In the genomic region with DNA sequence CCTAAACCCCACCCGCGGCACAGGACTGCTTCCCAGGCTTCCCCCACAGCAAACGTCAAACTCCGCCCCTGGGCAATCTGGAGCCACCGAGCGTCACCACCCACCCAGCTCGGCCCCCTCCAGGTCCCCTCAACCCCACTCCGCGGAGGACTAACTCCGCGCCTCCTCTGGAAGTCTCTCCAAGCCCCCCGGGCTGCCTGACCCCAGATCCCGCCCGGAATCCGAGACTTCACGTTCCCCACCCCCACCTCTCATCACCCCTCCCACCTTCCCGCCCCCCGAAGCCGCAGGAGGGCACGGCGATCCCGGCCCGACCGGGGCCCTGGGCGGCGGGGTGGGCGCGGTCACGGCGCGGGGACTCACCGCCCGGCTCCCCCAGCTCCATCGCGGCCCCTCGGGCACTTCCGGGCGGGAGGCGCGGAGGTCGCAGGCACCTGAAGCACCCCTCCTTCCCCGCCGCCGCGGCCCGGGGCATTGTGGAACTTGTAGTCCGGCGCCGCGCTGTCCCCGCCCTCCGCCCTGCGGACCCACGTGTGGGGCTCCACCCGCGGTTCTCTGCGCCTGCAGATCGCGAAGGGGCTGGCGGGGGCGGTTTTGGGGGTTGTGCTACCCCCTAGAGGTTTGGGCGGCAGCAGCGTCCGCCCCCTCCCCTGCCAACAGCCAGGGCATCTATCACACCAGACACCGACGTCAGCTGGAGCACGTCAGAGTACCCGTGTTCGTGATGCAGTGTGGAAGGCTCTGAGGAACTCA, we compare ENCODE assay signal across 8 cellular contexts. TPM values are rescaled to one million over a fixed set of nuclear protein-coding genes. Genes with fewer than 3 reads are reported as not detected.
DNase-seq lines count a peak whose midpoint lies in the region; ATAC-seq and TF ChIP-seq lines count a peak whose summit lies in the region.

A gene with protein sequence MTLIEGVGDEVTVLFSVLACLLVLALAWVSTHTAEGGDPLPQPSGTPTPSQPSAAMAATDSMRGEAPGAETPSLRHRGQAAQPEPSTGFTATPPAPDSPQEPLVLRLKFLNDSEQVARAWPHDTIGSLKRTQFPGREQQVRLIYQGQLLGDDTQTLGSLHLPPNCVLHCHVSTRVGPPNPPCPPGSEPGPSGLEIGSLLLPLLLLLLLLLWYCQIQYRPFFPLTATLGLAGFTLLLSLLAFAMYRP (minus strand): TSS at position 423 of the 753 bp plus-strand sequence. CDS start 930 bp downstream, outside the sequence.

- no peaks in the 10 kb centered on the region for H3K9me2 ChIP-seq in PC-3 (replicated peaks; ENCODE audit: low read length)

- H3K4me1 Mint-ChIP-seq in CD14-positive monocyte (peaks cover 46% of the 10 kb centered on the region), neural crest cell (peaks cover 35% of the 10 kb centered on the region)
- H3K4me1 Mint-ChIP-seq in activated T-cell treated with anti-CD3 and anti-CD28 coated beads, Interleukin-2, amount 50 U/mL, for 4 hours (ENCODE audit: low read depth): peaks cover 39% of the 10 kb centered on the region

- no TSS peak for BruUV-seq in PC-3 (replicated peaks; lab: Mats Ljungman, UMichigan)

- H3F3A ChIP-seq in PC-3 (ENCODE audit: low read length, unreplicated experiment): no peaks in the 10 kb centered on the region

- intact Hi-C loops in CD14-positive monocyte (cut with micrococcal nuclease): loop anchor here in 1 of 2 donors (10.0 kb wide), 2 partner anchors 298 to 708 kb away; a partner anchor contains a TSS
- intact Hi-C loops in PC-3 (cut with micrococcal nuclease): no loop called here

- CTCF ChIA-PET in PC-3 (lab: Charles Lee): no interaction called here

- H3K4me3 Mint-ChIP-seq in CD14-positive monocyte (peak within 1 kb of the TSS; percentile 84 to 91), neural crest cell (peak within 1 kb of the TSS; percentile 91)
- H3K4me3 Mint-ChIP-seq in activated T-cell treated with anti-CD3 and anti-CD28 coated beads, Interleukin-2, amount 50 U/mL, for 4 hours: peak within 1 kb of the TSS; percentile 90

- DNase-seq in CD14-positive monocyte (ENCODE audit: low spot score) (peak; percentile 89), PC-3 (peak; percentile 49), fibroblast of lung (ENCODE audit: low read depth in 2 of 2) (peak in 1 of 2 donors; percentile 52), neural crest cell (ENCODE audit: low read depth, low spot score) (peak; percentile 69)
- DNase-seq in activated T-cell treated with anti-CD3 and anti-CD28 coated beads, Interleukin-2, amount 50 U/mL, for 4 hours: peak; percentile 84

- ATAC-seq in GM19328 (IDR thresholded peaks at IDR 0.05; ENCODE audit: unreplicated experiment) (peak; percentile 50), HG03469 (IDR thresholded peaks at IDR 0.05; ENCODE audit: unreplicated experiment) (peak; percentile 33), PC-3 (peak; percentile 13)
- ATAC-seq in activated T-cell treated with anti-CD3 and anti-CD28 coated beads, Interleukin-2, amount 50 U/mL, for 4 hours: peak; percentile 58 to 63

- peak within 1 kb of the TSS; percentile 68 to 95 (median 90) for H3K27ac Mint-ChIP-seq in CD14-positive monocyte
- H3K27ac Mint-ChIP-seq in neural crest cell (ENCODE audit: unreplicated experiment): peak within 1 kb of the TSS; percentile 80

- H3K4me3 ChIP-seq in PC-3 (ENCODE audit: low read length) (peak within 1 kb of the TSS; percentile 91), fibroblast of lung (replicated peaks in 1 of 4; ENCODE audit: control extremely low read depth in 1 of 4, insufficient read depth in 1 of 4, low read depth in 3 of 4, low read length in 4 of 4) (peak within 1 kb of the TSS; percentile 63 to 94 (median 77)), stomach smooth muscle (ENCODE audit: low read length in 2 of 2) (peak within 1 kb of the TSS; percentile 72 to 87)

- POLR2A ChIA-PET in PC-3 (lab: Charles Lee; ENCODE audit: unreplicated experiment): interaction anchor here (0.7 kb wide), 1 partner anchor 20 kb away, joined by 23 read pairs; no protein-coding TSS in a partner anchor

- H3K79me2 ChIP-seq in PC-3 (ENCODE audit: low read length): peaks cover 55% of the 10 kb centered on the region
- H3K79me2 ChIP-seq in fibroblast of lung (ENCODE audit: control insufficient read depth, insufficient read depth, low read length): peaks cover 43% of the 10 kb centered on the region

- H3K27me3 ChIP-seq in PC-3 (ENCODE audit: low read length): no peaks in the 10 kb centered on the region
- no peaks in the 10 kb centered on the region for H3K27me3 ChIP-seq in fibroblast of lung (ENCODE audit: control insufficient read depth, insufficient read depth, low read length)
- no peaks in the 10 kb centered on the region for H3K27me3 ChIP-seq in stomach smooth muscle (ENCODE audit: control insufficient read depth in 1 of 2, insufficient read depth in 2 of 2, low read length in 2 of 2)

- H3K9me3 ChIP-seq in PC-3 (ENCODE audit: low read length) (no peaks in the 10 kb centered on the region), fibroblast of lung (ENCODE audit: control insufficient read depth, insufficient read depth, low read depth, low read length) (no peaks in the 10 kb centered on the region), stomach smooth muscle (ENCODE audit: control insufficient read depth in 2 of 2, low read length in 2 of 2) (no peaks in the 10 kb centered on the region)

- peak within 1 kb of the TSS; percentile 97 for H2AFZ ChIP-seq in PC-3 (ENCODE audit: low read length)
- H2AFZ ChIP-seq in fibroblast of lung (ENCODE audit: low read length): peak within 1 kb of the TSS; percentile 71

- H3K9me3 Mint-ChIP-seq in CD14-positive monocyte (peaks cover 0 to 2% (median 0%) of the 10 kb centered on the region in 7 donors), neural crest cell (no peaks in the 10 kb centered on the region)
- no peaks in the 10 kb centered on the region for H3K9me3 Mint-ChIP-seq in activated T-cell treated with anti-CD3 and anti-CD28 coated beads, Interleukin-2, amount 50 U/mL, for 4 hours

- H3K36me3 ChIP-seq in PC-3 (ENCODE audit: low read depth, low read length) (no peaks in the 10 kb centered on the region; the same call in 1 of the 2 replicates), fibroblast of lung (ENCODE audit: control insufficient read depth, insufficient read depth, low read length) (peaks cover 7% of the 10 kb centered on the region), stomach smooth muscle (ENCODE audit: control insufficient read depth in 2 of 2, insufficient read depth in 2 of 2, low read length in 2 of 2) (no peaks in the 10 kb centered on the region)

- H3K27ac ChIP-seq in PC-3 (ENCODE audit: low read length) (peak within 1 kb of the TSS; percentile 65), fibroblast of lung (ENCODE audit: insufficient read depth, low read length) (peak within 1 kb of the TSS; percentile 91), stomach smooth muscle (ENCODE audit: low read length) (peak within 1 kb of the TSS; percentile 95)

- H3K9ac ChIP-seq in PC-3 (ENCODE audit: low read length): peak within 1 kb of the TSS; percentile 98
- peak within 1 kb of the TSS; percentile 67 for H3K9ac ChIP-seq in fibroblast of lung (ENCODE audit: insufficient read depth, low read length)
- peak within 1 kb of the TSS; percentile 81 for H3K9ac ChIP-seq in stomach smooth muscle (ENCODE audit: low read length in 2 of 2)

- TF ChIP-seq CTCF in CD14-positive monocyte (IDR thresholded peaks at IDR 0.05) (no peak), PC-3 (conservative IDR thresholded peaks at IDR 0.05; ENCODE audit: low read depth, low read length) (no peak), fibroblast of lung (conservative IDR thresholded peaks at IDR 0.05 in 1 of 2, IDR thresholded peaks at IDR 0.05 in 1 of 2; ENCODE audit: low read depth in 1 of 2, low read length in 2 of 2) (no peak), neural crest cell (conservative IDR thresholded peaks at IDR 0.05) (no peak)

- peaks cover 47% of the 10 kb centered on the region for H3K4me1 ChIP-seq in PC-3 (ENCODE audit: insufficient read depth, low read length)
- peaks cover 31% of the 10 kb centered on the region for H3K4me1 ChIP-seq in fibroblast of lung (ENCODE audit: control insufficient read depth, extremely low read depth, insufficient read depth, low read length)
- H3K4me1 ChIP-seq in stomach smooth muscle (ENCODE audit: control insufficient read depth, insufficient read depth, low read length): peaks cover 63% of the 10 kb centered on the region

- H3K4me2 ChIP-seq in PC-3 (ENCODE audit: low read length) (peak within 1 kb of the TSS; percentile 95), fibroblast of lung (ENCODE audit: extremely low read depth, insufficient read depth, low read length) (peak within 1 kb of the TSS; percentile 87)

- H3K27me3 Mint-ChIP-seq in CD14-positive monocyte (ENCODE audit: low read depth in 3 of 3): peaks cover 0 to 2% (median under 1%) of the 10 kb centered on the region in 3 donors
- peaks cover 9% of the 10 kb centered on the region for H3K27me3 Mint-ChIP-seq in activated T-cell treated with anti-CD3 and anti-CD28 coated beads, Interleukin-2, amount 50 U/mL, for 4 hours (ENCODE audit: low read depth)
- peaks cover 3% of the 10 kb centered on the region for H3K27me3 Mint-ChIP-seq in neural crest cell (ENCODE audit: low read depth)

- no peaks in the 10 kb centered on the region for H4K20me1 ChIP-seq in PC-3 (ENCODE audit: low read length)
- no peaks in the 10 kb centered on the region for H4K20me1 ChIP-seq in fibroblast of lung (ENCODE audit: control insufficient read depth, extremely low read depth, insufficient read depth, low read length)

- H3K36me3 Mint-ChIP-seq in CD14-positive monocyte: peaks cover under 1 to 5% of the 10 kb centered on the region in 2 donors
- H3K36me3 Mint-ChIP-seq in activated T-cell treated with anti-CD3 and anti-CD28 coated beads, Interleukin-2, amount 50 U/mL, for 4 hours (ENCODE audit: insufficient read depth): peaks cover under 1% of the 10 kb centered on the region
- H3K36me3 Mint-ChIP-seq in neural crest cell (ENCODE audit: low read depth): peaks cover 4% of the 10 kb centered on the region

RNA-seq across cellular contexts. Expression of the gene that starts here (rescaled TPM):
- polyA plus RNA-seq in CD14-positive monocyte: 10 to 100 TPM; 17.4 to 19.8 TPM
- total RNA-seq in PC-3 (2014; rRNA removed): 52.1 and 71.6 TPM in 2 replicates
- 10 to 100 TPM; 70.3 to 85.3 (median 71.8) TPM for total RNA-seq in activated T-cell treated with anti-CD3 and anti-CD28 coated beads, Interleukin-2, amount 50 U/mL, for 4 hours
- 14.1 and 20.3 TPM in 2 replicates for total RNA-seq in fibroblast of lung
- 11.9 and 17.1 TPM in 2 replicates for polyA plus RNA-seq in fibroblast of lung
- polyA plus RNA-seq in fibroblast of lung (2012): 28.8 and 39.7 TPM in 2 replicates
- polyA minus RNA-seq in fibroblast of lung (ENCODE audit: low replicate concordance): 4.3 and 4.5 TPM in 2 replicates
- total RNA-seq in neural crest cell: 44.9 and 46.5 TPM in 2 replicates
